In the genomic region with DNA sequence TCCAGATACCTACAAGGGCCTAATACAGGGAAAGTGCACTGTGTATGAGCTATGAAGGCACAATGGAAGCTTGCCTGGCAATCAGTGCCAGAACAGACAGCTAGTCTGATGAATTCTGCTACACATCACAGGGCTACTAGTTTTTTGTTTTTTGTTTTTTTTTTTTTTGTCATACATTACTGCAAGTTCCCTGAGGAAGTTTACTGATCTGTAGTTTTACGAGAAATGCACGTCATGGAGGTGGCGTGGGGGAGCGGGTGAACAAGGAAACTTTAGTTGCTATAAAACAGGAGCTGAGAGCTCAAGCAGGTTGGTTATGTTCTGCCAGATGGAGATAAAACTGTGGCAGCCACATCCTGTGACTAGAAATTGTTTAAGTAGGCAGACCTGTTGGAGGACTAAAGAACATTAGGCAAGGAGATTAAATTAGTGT, we compare ENCODE assay signal across 8 cellular contexts. TPM values are rescaled to one million over a fixed set of nuclear protein-coding genes. Genes with fewer than 3 reads are reported as not detected.
DNase-seq lines count a peak whose midpoint lies in the region; ATAC-seq and TF ChIP-seq lines count a peak whose summit lies in the region.

No MANE protein-coding gene starts in this region.

- DNase-seq in DMS 273 (lab: John Stamatoyannopoulos, UW; ENCODE audit: unreplicated experiment) (peak; percentile 6), DMS 273 treated with DMSO at 0.1 percent for 48 hours (lab: John Stamatoyannopoulos, UW) (no peak), Panc1 (ENCODE audit: low read depth, low spot score) (no peak), omental fat pad (ENCODE audit: low spot score) (peak; percentile 32), NCI-H748 treated with DMSO at 0.1 percent for 48 hours (lab: John Stamatoyannopoulos, UW) (no peak), SKM-1 treated with dmso at 0.1 percent for 144 hours (lab: John Stamatoyannopoulos, UW; ENCODE audit: unreplicated experiment) (no peak)
- DNase-seq in activated naive CD4-positive, alpha-beta T cell treated with anti-CD3 and anti-CD28 coated beads for 36 hours, result peak; percentile 85

- peaks cover 7% of the 10 kb centered on the region; the same call in 1 of the 2 replicates for H3K4me1 ChIP-seq in Panc1 (ENCODE audit: control insufficient read depth, insufficient read depth, low read length)

- intact Hi-C loops in Panc1 (cut with micrococcal nuclease; ENCODE audit: unreplicated experiment), result no loop called here
- intact Hi-C loops in activated naive CD4-positive, alpha-beta T cell treated with anti-CD3 and anti-CD28 coated beads for 36 hours (cut with micrococcal nuclease), result loop anchor here (1.0 to 2.0 kb wide), 5 partner anchors 8 to 490 kb away; no protein-coding TSS in a partner anchor

- no peaks in the 10 kb centered on the region for H3K27me3 Mint-ChIP-seq in activated naive CD4-positive, alpha-beta T cell treated with anti-CD3 and anti-CD28 coated beads for 36 hours (ENCODE audit: low read depth)

- no peaks in the 10 kb centered on the region; the same call in 1 of the 2 replicates for H3K36me3 ChIP-seq in Panc1 (ENCODE audit: control insufficient read depth, insufficient read depth, low read length)

- POLR2A ChIA-PET in Panc1 (lab: Charles Lee), result interaction anchor here (0.7 kb wide), 1 partner anchor 25 kb away, joined by 3 read pairs; no protein-coding TSS in a partner anchor

- peaks cover 64% of the 10 kb centered on the region for H3K36me3 Mint-ChIP-seq in activated naive CD4-positive, alpha-beta T cell treated with anti-CD3 and anti-CD28 coated beads for 36 hours (ENCODE audit: low read depth)

- no peaks in the 10 kb centered on the region for H3K9me3 Mint-ChIP-seq in activated naive CD4-positive, alpha-beta T cell treated with anti-CD3 and anti-CD28 coated beads for 36 hours

- H3K4me3 ChIP-seq in Panc1 (ENCODE audit: low read depth in 2 of 2, low read length in 2 of 2), result no peak overlapping the region

- TF ChIP-seq CTCF in Panc1 (IDR thresholded peaks at IDR 0.05) (no peak), omental fat pad (IDR thresholded peaks at IDR 0.05) (no peak)

- ATAC-seq in Panc1 (peak; percentile 75), omental fat pad (ENCODE audit: low FRiP score) (no peak), HG03039 (IDR thresholded peaks at IDR 0.05; ENCODE audit: unreplicated experiment) (no peak)

- in situ Hi-C loops in Panc1 (cut with HindIII; ENCODE audit: low pct_unique_long_range_greater_than_20kb, low sequenced_read_pairs), result no loop called here

- CTCF ChIA-PET in Panc1 (lab: Charles Lee), result interaction anchor here (0.6 kb wide), 1 partner anchor 39 kb away, joined by 12 read pairs; no protein-coding TSS in a partner anchor
- CTCF ChIA-PET in activated naive CD4-positive, alpha-beta T cell treated with anti-CD3 and anti-CD28 coated beads for 36 hours (lab: Charles Lee), result interaction anchor here (1.0 to 1.5 kb wide), 3 partner anchors 11 to 30 kb away, joined by 3 to 5 read pairs (median 4); no protein-coding TSS in a partner anchor

- peak overlapping the region; percentile 48; the same call in 1 of the 2 replicates for H3K27ac ChIP-seq in Panc1 (ENCODE audit: low read length)

- no peaks in the 10 kb centered on the region for H3K9me3 ChIP-seq in Panc1 (ENCODE audit: control insufficient read depth, insufficient read depth, low read depth, low read length)

- H3K27me3 ChIP-seq in Panc1 (ENCODE audit: control insufficient read depth, insufficient read depth, low read length), result no peaks in the 10 kb centered on the region

- peak overlapping the region; percentile 79 for H3K4me3 Mint-ChIP-seq in activated naive CD4-positive, alpha-beta T cell treated with anti-CD3 and anti-CD28 coated beads for 36 hours

- BruUV-seq in Panc1 (replicated peaks; lab: Mats Ljungman, UMichigan), result no TSS peak

- H3K4me1 Mint-ChIP-seq in activated naive CD4-positive, alpha-beta T cell treated with anti-CD3 and anti-CD28 coated beads for 36 hours (ENCODE audit: low read depth), result peaks cover 63% of the 10 kb centered on the region

- H3K27ac Mint-ChIP-seq in activated naive CD4-positive, alpha-beta T cell treated with anti-CD3 and anti-CD28 coated beads for 36 hours, result peak overlapping the region; percentile 100

RNA-seq across cellular contexts. Expression of a gene that starts 17.7 kb away (rescaled TPM):
- 1.4 TPM for total RNA-seq in Panc1 (2021; ENCODE audit: unreplicated experiment)
- not detected for polyA plus RNA-seq in Panc1 (2012; ENCODE audit: insufficient read length)
- total RNA-seq in activated naive CD4-positive, alpha-beta T cell treated with anti-CD3 and anti-CD28 coated beads for 36 hours, result 100 to 1,000 TPM; 689 to 714 TPM
- total RNA-seq in omental fat pad, result 100 to 1,000 TPM in 1 of 4 donors, 10 to 100 TPM in 3; 36.5 to 127 (median 67.1) TPM

Comparison
In these comparisons a context has a peak if more than half of its experiments do, and no peak if none do; other contexts are left out.
1. DNase-seq: peak in DMS 273 (single experiment), activated naive CD4-positive, alpha-beta T cell treated with anti-CD3 and anti-CD28 coated beads for 36 hours (single experiment) and omental fat pad (single experiment); none in DMS 273 treated with DMSO at 0.1 percent for 48 hours (single experiment), Panc1 (single experiment), NCI-H748 treated with DMSO at 0.1 percent for 48 hours (single experiment) and SKM-1 treated with dmso at 0.1 percent for 144 hours (single experiment).
2. RNA of a gene that starts 17.7 kb away (total RNA-seq): 689 to 714 TPM in activated naive CD4-positive, alpha-beta T cell treated with anti-CD3 and anti-CD28 coated beads for 36 hours and 36.5 to 127 TPM in omental fat pad; 1.4 TPM in Panc1 (single experiment); every median in the first group is over 10 times any median in the second.